In the genomic region with DNA sequence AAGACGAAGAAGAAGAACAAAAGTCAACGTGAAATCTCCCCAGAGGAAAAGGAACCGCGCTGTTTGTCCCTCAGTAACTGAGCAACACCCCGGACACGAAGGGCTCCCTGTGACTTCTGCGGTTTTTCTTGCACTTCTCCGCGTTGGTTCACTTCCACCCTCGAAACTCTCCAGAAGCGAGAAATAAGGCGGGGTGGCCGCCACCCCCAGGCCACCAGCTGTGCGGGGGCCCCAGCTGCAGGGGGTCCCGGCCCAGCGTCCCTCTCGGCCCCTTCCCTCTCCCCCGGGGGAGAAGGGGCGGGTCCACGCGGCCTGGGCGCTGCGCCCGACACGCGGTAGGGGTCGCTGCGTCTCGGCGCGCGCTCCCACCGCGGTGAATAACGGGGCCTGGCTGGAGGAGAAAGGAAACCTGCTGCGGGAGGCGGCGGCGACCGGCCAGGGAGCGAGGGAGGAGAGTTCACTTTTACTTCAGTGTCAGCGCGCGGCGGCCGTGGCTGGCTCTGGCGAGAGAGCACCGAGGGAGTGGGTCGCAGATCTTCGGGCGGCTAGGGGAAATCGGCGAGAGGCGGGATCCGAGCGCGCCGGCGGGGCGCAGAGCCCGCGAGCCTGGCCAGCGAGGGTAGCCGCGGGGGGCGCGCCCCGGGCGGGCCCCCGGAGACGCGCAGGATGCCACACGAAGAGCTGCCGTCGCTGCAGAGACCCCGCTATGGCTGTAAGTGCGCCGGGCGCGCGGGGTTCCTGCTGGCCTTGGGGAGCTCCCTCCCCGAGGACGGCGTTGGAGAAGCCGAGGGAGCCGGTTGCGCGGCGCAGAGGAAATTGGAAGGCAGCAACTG, we compare ENCODE assay signal across 8 cellular contexts. TPM values are rescaled to one million over a fixed set of nuclear protein-coding genes. Genes with fewer than 3 reads are reported as not detected.
A peak's percentile ranks its signal among the peaks of the same experiment; 100 is the strongest.
DNase-seq lines count a peak whose midpoint lies in the region; ATAC-seq, FAIRE-seq and TF ChIP-seq lines count a peak whose summit lies in the region.

A gene with protein sequence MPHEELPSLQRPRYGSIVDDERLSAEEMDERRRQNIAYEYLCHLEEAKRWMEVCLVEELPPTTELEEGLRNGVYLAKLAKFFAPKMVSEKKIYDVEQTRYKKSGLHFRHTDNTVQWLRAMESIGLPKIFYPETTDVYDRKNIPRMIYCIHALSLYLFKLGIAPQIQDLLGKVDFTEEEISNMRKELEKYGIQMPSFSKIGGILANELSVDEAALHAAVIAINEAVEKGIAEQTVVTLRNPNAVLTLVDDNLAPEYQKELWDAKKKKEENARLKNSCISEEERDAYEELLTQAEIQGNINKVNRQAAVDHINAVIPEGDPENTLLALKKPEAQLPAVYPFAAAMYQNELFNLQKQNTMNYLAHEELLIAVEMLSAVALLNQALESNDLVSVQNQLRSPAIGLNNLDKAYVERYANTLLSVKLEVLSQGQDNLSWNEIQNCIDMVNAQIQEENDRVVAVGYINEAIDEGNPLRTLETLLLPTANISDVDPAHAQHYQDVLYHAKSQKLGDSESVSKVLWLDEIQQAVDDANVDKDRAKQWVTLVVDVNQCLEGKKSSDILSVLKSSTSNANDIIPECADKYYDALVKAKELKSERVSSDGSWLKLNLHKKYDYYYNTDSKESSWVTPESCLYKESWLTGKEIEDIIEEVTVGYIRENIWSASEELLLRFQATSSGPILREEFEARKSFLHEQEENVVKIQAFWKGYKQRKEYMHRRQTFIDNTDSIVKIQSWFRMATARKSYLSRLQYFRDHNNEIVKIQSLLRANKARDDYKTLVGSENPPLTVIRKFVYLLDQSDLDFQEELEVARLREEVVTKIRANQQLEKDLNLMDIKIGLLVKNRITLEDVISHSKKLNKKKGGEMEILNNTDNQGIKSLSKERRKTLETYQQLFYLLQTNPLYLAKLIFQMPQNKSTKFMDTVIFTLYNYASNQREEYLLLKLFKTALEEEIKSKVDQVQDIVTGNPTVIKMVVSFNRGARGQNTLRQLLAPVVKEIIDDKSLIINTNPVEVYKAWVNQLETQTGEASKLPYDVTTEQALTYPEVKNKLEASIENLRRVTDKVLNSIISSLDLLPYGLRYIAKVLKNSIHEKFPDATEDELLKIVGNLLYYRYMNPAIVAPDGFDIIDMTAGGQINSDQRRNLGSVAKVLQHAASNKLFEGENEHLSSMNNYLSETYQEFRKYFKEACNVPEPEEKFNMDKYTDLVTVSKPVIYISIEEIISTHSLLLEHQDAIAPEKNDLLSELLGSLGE (N-terminal part only) (plus strand): TSS at position 406 of the 833 bp plus-strand sequence. CDS start 261 bp downstream, at position 667.

- H3K36me3 ChIP-seq in heart right ventricle (no peaks in the 10 kb centered on the region), psoas muscle (ENCODE audit: insufficient read depth in 1 of 2, low read depth in 1 of 2) (no peaks in the 10 kb centered on the region)

- 0 to 1% methylated on average over 86 to 89 of the region's 89 CpGs for WGBS in heart right ventricle, 2 donors
- WGBS in psoas muscle, 3 donors, result 0 to 1% (median 0%) methylated on average over 60 to 89 of the region's 89 CpGs

- H3K4me1 ChIP-seq in heart right ventricle (peaks cover 0 to 65% (median 19%) of the 10 kb centered on the region in 9 donors), psoas muscle (no peaks in the 10 kb centered on the region)

- H3K27ac ChIP-seq in heart right ventricle (peak within 1 kb of the TSS in 9 of 10 donors; percentile 13 to 97 (median 59)), psoas muscle (peak within 1 kb of the TSS; percentile 50)

- TF ChIP-seq CTCF in heart right ventricle (IDR thresholded peaks at IDR 0.05) (peak; percentile 12 to 83 (median 68)), psoas muscle (IDR thresholded peaks at IDR 0.05) (peak; percentile 37)

- intact Hi-C loops in heart right ventricle (cut with DNase I) (loop anchor here in 5 of 10 donors (10.0 kb wide), 3 partner anchors 142 to 172 kb away; no protein-coding TSS in a partner anchor), psoas muscle (cut with DNase I) (no loop called here)

- no peaks in the 10 kb centered on the region for H3K9me3 ChIP-seq in heart right ventricle
- no peaks in the 10 kb centered on the region for H3K9me3 ChIP-seq in psoas muscle

- DNase-seq in COLO829 (ENCODE audit: low spot score) (peak; percentile 29), SKM-1 (lab: John Stamatoyannopoulos, UW; ENCODE audit: unreplicated experiment) (peak; percentile 97), heart right ventricle (peak; percentile 63 to 69), psoas muscle (peak; percentile 64 to 76), urothelium cell line (ENCODE audit: low spot score) (peak; percentile 57)
- DNase-seq in activated naive CD4-positive, alpha-beta T cell treated with anti-CD3 and anti-CD28 coated beads, Interleukin-2, amount 50 U/mL, for 16 hours, result peak; percentile 79

- H3K27me3 ChIP-seq in heart right ventricle (peaks cover 4 to 57% (median 29%) of the 10 kb centered on the region in 7 donors), psoas muscle (ENCODE audit: insufficient read depth in 3 of 3, low read length in 2 of 3) (peaks cover 0 to 42% (median 2%) of the 10 kb centered on the region in 3 donors)

- peak within 1 kb of the TSS in 9 of 10 donors; percentile 51 to 79 (median 64) for H3K4me3 ChIP-seq in heart right ventricle
- H3K4me3 ChIP-seq in psoas muscle, result peak within 1 kb of the TSS; percentile 69

- peak; percentile 57 for ATAC-seq in GM19452 (IDR thresholded peaks at IDR 0.05; ENCODE audit: unreplicated experiment)
- ATAC-seq in HG03565 (IDR thresholded peaks at IDR 0.05; ENCODE audit: unreplicated experiment), result peak; percentile 44
- ATAC-seq in heart right ventricle, result peak; percentile 77 to 91 (median 86)
- peak; percentile 48 to 72 (median 55) for ATAC-seq in psoas muscle

- FAIRE-seq in urothelium cell line (lab: Jason Lieb, UNC), result no peak

RNA-seq across cellular contexts. Expression of the gene that starts here (rescaled TPM):
- 10 to 100 TPM in 1 of 10 donors, 1 to 10 TPM in 9; 2.6 to 22.3 (median 5.3) TPM for total RNA-seq in heart right ventricle
- 1 to 10 TPM; 2.5 to 3.1 TPM for polyA plus RNA-seq in heart right ventricle
- 1 to 10 TPM; 1.2 to 4.3 (median 1.8) TPM for total RNA-seq in psoas muscle
- polyA plus RNA-seq in psoas muscle, result 1 to 10 TPM in 1 of 3 donors, under 1 TPM in 2; 0.52 to 1.4 (median 0.56) TPM

Comparison
In these comparisons a context has a peak if more than half of its experiments do, and no peak if none do; other contexts are left out.
1. Peak in every context shown above with its lines: DNase-seq, ATAC-seq, H3K4me3 ChIP-seq and H3K27ac ChIP-seq.
2. DNase-seq: peak in every context shown above with its lines; median percentile 97 in SKM-1; 79 in activated naive CD4-positive, alpha-beta T cell treated with anti-CD3 and anti-CD28 coated beads, Interleukin-2, amount 50 U/mL, for 16 hours; 70 in psoas muscle; 66 in heart right ventricle; 57 in urothelium cell line; 29 in COLO829.